Comparison of ENCODE assay signal across 15 cellular contexts in genomic region chr14:84144166-84144565, GRCh38.
"Had no signal": no experiment of that assay in that cellular context is flagged by ENCODE, and none has a peak within 500 bp of the region (broad histone marks: within the 10 kb centered on the region; RNA-seq: fewer than 3 reads in every experiment).

No MANE protein-coding gene starts in this region.

- H3K27ac ChIP-seq: body of pancreas, esophagus squamous epithelium, foreskin keratinocyte, heart left ventricle, lower lobe of right lung, neutrophil, SJSA1, thyroid gland had no signal

- DNase-seq: activated CD4-positive, alpha-beta memory T cell treated with anti-CD3 and anti-CD28 coated beads, Interleukin-2, amount 10 ng/mL, durations not matched to agents 7 days and 5 days; body of pancreas; cerebellar nuclear complex; esophagus squamous epithelium; foreskin keratinocyte; heart left ventricle; lower lobe of right lung; mucosa of descending colon; naive thymus-derived CD8-positive, alpha-beta T cell; right cardiac atrium; T-helper 9 cell; thyroid gland had no signal

- H3K36me3 ChIP-seq: esophagus squamous epithelium, heart left ventricle, lower lobe of right lung, neutrophil, SJSA1, thyroid gland had no signal

- H3K9me3 ChIP-seq: body of pancreas, esophagus squamous epithelium, lower lobe of right lung, neutrophil, thyroid gland had no signal

- H3K4me3 ChIP-seq: body of pancreas, esophagus squamous epithelium, heart left ventricle, lower lobe of right lung, mucosa of descending colon, SJSA1, thyroid gland had no signal

- H3K27me3 Mint-ChIP-seq: activated CD4-positive, alpha-beta memory T cell treated with anti-CD3 and anti-CD28 coated beads, Interleukin-2, amount 10 ng/mL, durations not matched to agents 7 days and 5 days; naive thymus-derived CD8-positive, alpha-beta T cell had no signal

- H3K27me3 ChIP-seq: body of pancreas, esophagus squamous epithelium, foreskin keratinocyte, heart left ventricle, neutrophil, SJSA1, thyroid gland had no signal

- H3K4me3 Mint-ChIP-seq: activated CD4-positive, alpha-beta memory T cell treated with anti-CD3 and anti-CD28 coated beads, Interleukin-2, amount 10 ng/mL, durations not matched to agents 7 days and 5 days; naive thymus-derived CD8-positive, alpha-beta T cell; stimulated activated effector memory CD8-positive, alpha-beta T cell treated with anti-CD3 and anti-CD28 coated beads, Interleukin-12 subunit alpha, Interleukin-12 subunit beta, amount 100 ng/mL, for 72 hours had no signal

- H3K27ac Mint-ChIP-seq: activated CD4-positive, alpha-beta memory T cell treated with anti-CD3 and anti-CD28 coated beads, Interleukin-2, amount 10 ng/mL, durations not matched to agents 7 days and 5 days; naive thymus-derived CD8-positive, alpha-beta T cell; stimulated activated effector memory CD8-positive, alpha-beta T cell treated with anti-CD3 and anti-CD28 coated beads, Interleukin-12 subunit alpha, Interleukin-12 subunit beta, amount 100 ng/mL, for 72 hours had no signal

- H3K4me1 Mint-ChIP-seq: activated CD4-positive, alpha-beta memory T cell treated with anti-CD3 and anti-CD28 coated beads, Interleukin-2, amount 10 ng/mL, durations not matched to agents 7 days and 5 days; naive thymus-derived CD8-positive, alpha-beta T cell; stimulated activated effector memory CD8-positive, alpha-beta T cell treated with anti-CD3 and anti-CD28 coated beads, Interleukin-12 subunit alpha, Interleukin-12 subunit beta, amount 100 ng/mL, for 72 hours had no signal

- H3K4me1 ChIP-seq: body of pancreas, esophagus squamous epithelium, foreskin keratinocyte, heart left ventricle, lower lobe of right lung, SJSA1, thyroid gland had no signal

- H3K36me3 Mint-ChIP-seq: naive thymus-derived CD8-positive, alpha-beta T cell; stimulated activated effector memory CD8-positive, alpha-beta T cell treated with anti-CD3 and anti-CD28 coated beads, Interleukin-12 subunit alpha, Interleukin-12 subunit beta, amount 100 ng/mL, for 72 hours had no signal

- ATAC-seq: body of pancreas; foreskin keratinocyte; heart left ventricle; lower lobe of right lung; mucosa of descending colon; naive thymus-derived CD8-positive, alpha-beta T cell; right cardiac atrium; stimulated activated effector memory CD8-positive, alpha-beta T cell treated with anti-CD3 and anti-CD28 coated beads, Interleukin-12 subunit alpha, Interleukin-12 subunit beta, amount 100 ng/mL, for 72 hours had no signal
